ENCODE assay signal across 1 cellular context in the genomic region with DNA sequence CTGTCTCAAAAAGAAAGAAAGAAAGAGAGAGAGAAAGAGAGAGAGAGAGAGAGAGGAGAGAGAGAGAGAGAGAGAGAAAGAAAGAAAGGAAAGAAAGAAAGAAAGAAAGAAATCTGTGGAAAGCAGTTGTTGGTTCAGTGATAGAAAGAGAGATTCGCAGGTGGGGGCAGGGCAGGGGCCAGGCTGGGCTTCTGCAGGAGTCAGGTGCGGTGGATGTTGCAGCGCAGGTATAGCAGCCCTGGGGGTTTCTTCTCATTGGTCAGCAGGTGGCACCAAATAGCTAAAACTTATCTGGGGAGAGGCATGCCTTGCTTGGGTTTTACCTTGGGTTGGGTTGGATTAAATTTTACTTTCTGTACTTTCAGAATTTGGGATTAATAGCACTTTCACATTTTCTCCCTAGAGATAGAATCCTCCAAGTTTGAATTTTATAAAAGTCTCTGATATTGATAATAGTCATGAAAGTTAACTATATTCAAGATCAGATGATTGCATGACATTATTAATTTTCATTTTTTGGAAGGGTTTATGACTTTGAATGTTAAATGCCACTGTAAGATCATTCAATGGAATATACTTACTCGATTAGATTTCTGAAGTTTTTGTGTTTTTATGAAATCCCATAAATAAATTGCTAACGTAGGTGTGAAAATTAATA.
TF ChIP-seq lines count a peak whose summit lies in the region.

No MANE protein-coding gene starts in this region.

TF ChIP-seq in HepG2, 621 proteins besides CTCF, POLR2A, EP300 and RAD21 (continued from another document and continues in another):
- TF ChIP-seq, protein P1, sequence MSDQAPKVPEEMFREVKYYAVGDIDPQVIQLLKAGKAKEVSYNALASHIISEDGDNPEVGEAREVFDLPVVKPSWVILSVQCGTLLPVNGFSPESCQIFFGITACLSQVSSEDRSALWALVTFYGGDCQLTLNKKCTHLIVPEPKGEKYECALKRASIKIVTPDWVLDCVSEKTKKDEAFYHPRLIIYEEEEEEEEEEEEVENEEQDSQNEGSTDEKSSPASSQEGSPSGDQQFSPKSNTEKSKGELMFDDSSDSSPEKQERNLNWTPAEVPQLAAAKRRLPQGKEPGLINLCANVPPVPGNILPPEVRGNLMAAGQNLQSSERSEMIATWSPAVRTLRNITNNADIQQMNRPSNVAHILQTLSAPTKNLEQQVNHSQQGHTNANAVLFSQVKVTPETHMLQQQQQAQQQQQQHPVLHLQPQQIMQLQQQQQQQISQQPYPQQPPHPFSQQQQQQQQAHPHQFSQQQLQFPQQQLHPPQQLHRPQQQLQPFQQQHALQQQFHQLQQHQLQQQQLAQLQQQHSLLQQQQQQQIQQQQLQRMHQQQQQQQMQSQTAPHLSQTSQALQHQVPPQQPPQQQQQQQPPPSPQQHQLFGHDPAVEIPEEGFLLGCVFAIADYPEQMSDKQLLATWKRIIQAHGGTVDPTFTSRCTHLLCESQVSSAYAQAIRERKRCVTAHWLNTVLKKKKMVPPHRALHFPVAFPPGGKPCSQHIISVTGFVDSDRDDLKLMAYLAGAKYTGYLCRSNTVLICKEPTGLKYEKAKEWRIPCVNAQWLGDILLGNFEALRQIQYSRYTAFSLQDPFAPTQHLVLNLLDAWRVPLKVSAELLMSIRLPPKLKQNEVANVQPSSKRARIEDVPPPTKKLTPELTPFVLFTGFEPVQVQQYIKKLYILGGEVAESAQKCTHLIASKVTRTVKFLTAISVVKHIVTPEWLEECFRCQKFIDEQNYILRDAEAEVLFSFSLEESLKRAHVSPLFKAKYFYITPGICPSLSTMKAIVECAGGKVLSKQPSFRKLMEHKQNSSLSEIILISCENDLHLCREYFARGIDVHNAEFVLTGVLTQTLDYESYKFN (CRISPR knock-in tag; conservative IDR thresholded peaks at IDR 0.05) = no peak
- TF ChIP-seq KMT2B (CRISPR knock-in tag; IDR thresholded peaks at IDR 0.05) (0 out of 2 replicates have a peak, but pooled peaks have one; percentile 36), FOXA3 (CRISPR knock-in tag; IDR thresholded peaks at IDR 0.05) (0 out of 2 replicates have a peak, but pooled peaks have one; percentile 15), ZSCAN25 (CRISPR knock-in tag; IDR thresholded peaks at IDR 0.05) (no peak), ZNF543 (CRISPR knock-in tag; IDR thresholded peaks at IDR 0.05) (no peak), SETDB1 (CRISPR knock-in tag; IDR thresholded peaks at IDR 0.05; ENCODE audit: borderline replicate concordance) (no peak), MXI1 (IDR thresholded peaks at IDR 0.05; ENCODE audit: borderline replicate concordance, low read depth, low read length) (0 out of 3 replicates have a peak, but pooled peaks have one; percentile 6), ZFP36 (IDR thresholded peaks at IDR 0.05; ENCODE audit: borderline replicate concordance, low read depth, low read length, partially characterized antibody) (no peak), ZEB1 (IDR thresholded peaks at IDR 0.05; ENCODE audit: insufficient replicate concordance, low read depth) (peak; percentile 88), ZNF296 (CRISPR knock-in tag; conservative IDR thresholded peaks at IDR 0.05) (no peak), ZBTB7B (CRISPR knock-in tag; IDR thresholded peaks at IDR 0.05) (0 out of 2 replicates have a peak, but pooled peaks have one; percentile 31), ZBTB20 (CRISPR knock-in tag; IDR thresholded peaks at IDR 0.05; ENCODE audit: borderline replicate concordance, low read depth) (no peak), ZNF264 (CRISPR knock-in tag; IDR thresholded peaks at IDR 0.05) (0 out of 2 replicates have a peak, but pooled peaks have one; percentile 28), FOSL2 (CRISPR knock-in tag; IDR thresholded peaks at IDR 0.05) (0 out of 2 replicates have a peak, but pooled peaks have one; percentile 14), JDP2 (CRISPR knock-in tag; IDR thresholded peaks at IDR 0.05; ENCODE audit: borderline replicate concordance) (no peak), MAF1 (CRISPR knock-in tag; IDR thresholded peaks at IDR 0.05; ENCODE audit: borderline replicate concordance) (no peak), ZNF713 (CRISPR knock-in tag; IDR thresholded peaks at IDR 0.05) (no peak), KDM1A (CRISPR knock-in tag; IDR thresholded peaks at IDR 0.05) (no peak), GTF2F1 (IDR thresholded peaks at IDR 0.05; ENCODE audit: low read length) (no peak), KAT8 (CRISPR knock-in tag; IDR thresholded peaks at IDR 0.05) (peak; percentile 54; the same call in 1 of the 2 replicates), CHD4 (IDR thresholded peaks at IDR 0.05; ENCODE audit: borderline replicate concordance, low read length) (no peak), NFIB (CRISPR knock-in tag; IDR thresholded peaks at IDR 0.05; ENCODE audit: borderline replicate concordance) (no peak), KLF11 (CRISPR knock-in tag; IDR thresholded peaks at IDR 0.05) (no peak), IKZF4 (CRISPR knock-in tag; IDR thresholded peaks at IDR 0.05; ENCODE audit: borderline replicate concordance, low read depth, not compliant biosample characterization) (no peak), ZNF143 (CRISPR knock-in tag; IDR thresholded peaks at IDR 0.05) (no peak), DPF2 (CRISPR knock-in tag; IDR thresholded peaks at IDR 0.05; ENCODE audit: borderline replicate concordance, low read depth) (no peak), ZKSCAN1 (IDR thresholded peaks at IDR 0.05; ENCODE audit: low read length) (no peak)
- TF ChIP-seq, protein P2, sequence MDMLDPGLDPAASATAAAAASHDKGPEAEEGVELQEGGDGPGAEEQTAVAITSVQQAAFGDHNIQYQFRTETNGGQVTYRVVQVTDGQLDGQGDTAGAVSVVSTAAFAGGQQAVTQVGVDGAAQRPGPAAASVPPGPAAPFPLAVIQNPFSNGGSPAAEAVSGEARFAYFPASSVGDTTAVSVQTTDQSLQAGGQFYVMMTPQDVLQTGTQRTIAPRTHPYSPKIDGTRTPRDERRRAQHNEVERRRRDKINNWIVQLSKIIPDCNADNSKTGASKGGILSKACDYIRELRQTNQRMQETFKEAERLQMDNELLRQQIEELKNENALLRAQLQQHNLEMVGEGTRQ (IDR thresholded peaks at IDR 0.05; ENCODE audit: low read depth, low read length) = no peak
- TF ChIP-seq, protein P2 (CRISPR knock-in tag; IDR thresholded peaks at IDR 0.05; ENCODE audit: borderline replicate concordance) = no peak
- TF ChIP-seq, protein P3, sequence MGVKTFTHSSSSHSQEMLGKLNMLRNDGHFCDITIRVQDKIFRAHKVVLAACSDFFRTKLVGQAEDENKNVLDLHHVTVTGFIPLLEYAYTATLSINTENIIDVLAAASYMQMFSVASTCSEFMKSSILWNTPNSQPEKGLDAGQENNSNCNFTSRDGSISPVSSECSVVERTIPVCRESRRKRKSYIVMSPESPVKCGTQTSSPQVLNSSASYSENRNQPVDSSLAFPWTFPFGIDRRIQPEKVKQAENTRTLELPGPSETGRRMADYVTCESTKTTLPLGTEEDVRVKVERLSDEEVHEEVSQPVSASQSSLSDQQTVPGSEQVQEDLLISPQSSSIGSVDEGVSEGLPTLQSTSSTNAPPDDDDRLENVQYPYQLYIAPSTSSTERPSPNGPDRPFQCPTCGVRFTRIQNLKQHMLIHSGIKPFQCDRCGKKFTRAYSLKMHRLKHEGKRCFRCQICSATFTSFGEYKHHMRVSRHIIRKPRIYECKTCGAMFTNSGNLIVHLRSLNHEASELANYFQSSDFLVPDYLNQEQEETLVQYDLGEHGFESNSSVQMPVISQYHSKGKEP (CRISPR knock-in tag; IDR thresholded peaks at IDR 0.05) = no peak
- TF ChIP-seq, protein P4, sequence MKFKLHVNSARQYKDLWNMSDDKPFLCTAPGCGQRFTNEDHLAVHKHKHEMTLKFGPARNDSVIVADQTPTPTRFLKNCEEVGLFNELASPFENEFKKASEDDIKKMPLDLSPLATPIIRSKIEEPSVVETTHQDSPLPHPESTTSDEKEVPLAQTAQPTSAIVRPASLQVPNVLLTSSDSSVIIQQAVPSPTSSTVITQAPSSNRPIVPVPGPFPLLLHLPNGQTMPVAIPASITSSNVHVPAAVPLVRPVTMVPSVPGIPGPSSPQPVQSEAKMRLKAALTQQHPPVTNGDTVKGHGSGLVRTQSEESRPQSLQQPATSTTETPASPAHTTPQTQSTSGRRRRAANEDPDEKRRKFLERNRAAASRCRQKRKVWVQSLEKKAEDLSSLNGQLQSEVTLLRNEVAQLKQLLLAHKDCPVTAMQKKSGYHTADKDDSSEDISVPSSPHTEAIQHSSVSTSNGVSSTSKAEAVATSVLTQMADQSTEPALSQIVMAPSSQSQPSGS (CRISPR knock-in tag; IDR thresholded peaks at IDR 0.05) = no peak
- TF ChIP-seq, protein P5, sequence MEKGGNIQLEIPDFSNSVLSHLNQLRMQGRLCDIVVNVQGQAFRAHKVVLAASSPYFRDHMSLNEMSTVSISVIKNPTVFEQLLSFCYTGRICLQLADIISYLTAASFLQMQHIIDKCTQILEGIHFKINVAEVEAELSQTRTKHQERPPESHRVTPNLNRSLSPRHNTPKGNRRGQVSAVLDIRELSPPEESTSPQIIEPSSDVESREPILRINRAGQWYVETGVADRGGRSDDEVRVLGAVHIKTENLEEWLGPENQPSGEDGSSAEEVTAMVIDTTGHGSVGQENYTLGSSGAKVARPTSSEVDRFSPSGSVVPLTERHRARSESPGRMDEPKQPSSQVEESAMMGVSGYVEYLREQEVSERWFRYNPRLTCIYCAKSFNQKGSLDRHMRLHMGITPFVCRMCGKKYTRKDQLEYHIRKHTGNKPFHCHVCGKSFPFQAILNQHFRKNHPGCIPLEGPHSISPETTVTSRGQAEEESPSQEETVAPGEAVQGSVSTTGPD (CRISPR knock-in tag; IDR thresholded peaks at IDR 0.05) = no peak
- TF ChIP-seq, protein P6, sequence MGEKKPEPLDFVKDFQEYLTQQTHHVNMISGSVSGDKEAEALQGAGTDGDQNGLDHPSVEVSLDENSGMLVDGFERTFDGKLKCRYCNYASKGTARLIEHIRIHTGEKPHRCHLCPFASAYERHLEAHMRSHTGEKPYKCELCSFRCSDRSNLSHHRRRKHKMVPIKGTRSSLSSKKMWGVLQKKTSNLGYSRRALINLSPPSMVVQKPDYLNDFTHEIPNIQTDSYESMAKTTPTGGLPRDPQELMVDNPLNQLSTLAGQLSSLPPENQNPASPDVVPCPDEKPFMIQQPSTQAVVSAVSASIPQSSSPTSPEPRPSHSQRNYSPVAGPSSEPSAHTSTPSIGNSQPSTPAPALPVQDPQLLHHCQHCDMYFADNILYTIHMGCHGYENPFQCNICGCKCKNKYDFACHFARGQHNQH (CRISPR knock-in tag; IDR thresholded peaks at IDR 0.05) = 0 out of 2 replicates have a peak, but pooled peaks have one; percentile 25
- TF ChIP-seq, protein P7, sequence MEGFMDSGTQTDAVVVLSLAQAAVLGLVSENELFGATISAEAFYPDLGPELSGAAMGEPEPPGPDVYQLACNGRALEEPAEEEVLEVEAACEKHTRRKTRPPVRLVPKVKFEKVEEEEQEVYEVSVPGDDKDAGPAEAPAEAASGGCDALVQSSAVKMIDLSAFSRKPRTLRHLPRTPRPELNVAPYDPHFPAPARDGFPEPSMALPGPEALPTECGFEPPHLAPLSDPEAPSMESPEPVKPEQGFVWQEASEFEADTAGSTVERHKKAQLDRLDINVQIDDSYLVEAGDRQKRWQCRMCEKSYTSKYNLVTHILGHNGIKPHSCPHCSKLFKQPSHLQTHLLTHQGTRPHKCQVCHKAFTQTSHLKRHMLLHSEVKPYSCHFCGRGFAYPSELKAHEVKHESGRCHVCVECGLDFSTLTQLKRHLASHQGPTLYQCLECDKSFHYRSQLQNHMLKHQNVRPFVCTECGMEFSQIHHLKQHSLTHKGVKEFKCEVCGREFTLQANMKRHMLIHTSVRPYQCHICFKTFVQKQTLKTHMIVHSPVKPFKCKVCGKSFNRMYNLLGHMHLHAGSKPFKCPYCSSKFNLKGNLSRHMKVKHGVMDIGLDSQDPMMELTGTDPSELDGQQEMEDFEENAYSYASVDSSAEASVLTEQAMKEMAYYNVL (CRISPR knock-in tag; IDR thresholded peaks at IDR 0.05; ENCODE audit: borderline replicate concordance) = no peak
- TF ChIP-seq, protein P8, sequence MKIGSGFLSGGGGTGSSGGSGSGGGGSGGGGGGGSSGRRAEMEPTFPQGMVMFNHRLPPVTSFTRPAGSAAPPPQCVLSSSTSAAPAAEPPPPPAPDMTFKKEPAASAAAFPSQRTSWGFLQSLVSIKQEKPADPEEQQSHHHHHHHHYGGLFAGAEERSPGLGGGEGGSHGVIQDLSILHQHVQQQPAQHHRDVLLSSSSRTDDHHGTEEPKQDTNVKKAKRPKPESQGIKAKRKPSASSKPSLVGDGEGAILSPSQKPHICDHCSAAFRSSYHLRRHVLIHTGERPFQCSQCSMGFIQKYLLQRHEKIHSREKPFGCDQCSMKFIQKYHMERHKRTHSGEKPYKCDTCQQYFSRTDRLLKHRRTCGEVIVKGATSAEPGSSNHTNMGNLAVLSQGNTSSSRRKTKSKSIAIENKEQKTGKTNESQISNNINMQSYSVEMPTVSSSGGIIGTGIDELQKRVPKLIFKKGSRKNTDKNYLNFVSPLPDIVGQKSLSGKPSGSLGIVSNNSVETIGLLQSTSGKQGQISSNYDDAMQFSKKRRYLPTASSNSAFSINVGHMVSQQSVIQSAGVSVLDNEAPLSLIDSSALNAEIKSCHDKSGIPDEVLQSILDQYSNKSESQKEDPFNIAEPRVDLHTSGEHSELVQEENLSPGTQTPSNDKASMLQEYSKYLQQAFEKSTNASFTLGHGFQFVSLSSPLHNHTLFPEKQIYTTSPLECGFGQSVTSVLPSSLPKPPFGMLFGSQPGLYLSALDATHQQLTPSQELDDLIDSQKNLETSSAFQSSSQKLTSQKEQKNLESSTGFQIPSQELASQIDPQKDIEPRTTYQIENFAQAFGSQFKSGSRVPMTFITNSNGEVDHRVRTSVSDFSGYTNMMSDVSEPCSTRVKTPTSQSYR (CRISPR knock-in tag; IDR thresholded peaks at IDR 0.05; ENCODE audit: borderline replicate concordance) = peak; percentile 73; the same call in 1 of the 2 replicates
- TF ChIP-seq, protein P9, sequence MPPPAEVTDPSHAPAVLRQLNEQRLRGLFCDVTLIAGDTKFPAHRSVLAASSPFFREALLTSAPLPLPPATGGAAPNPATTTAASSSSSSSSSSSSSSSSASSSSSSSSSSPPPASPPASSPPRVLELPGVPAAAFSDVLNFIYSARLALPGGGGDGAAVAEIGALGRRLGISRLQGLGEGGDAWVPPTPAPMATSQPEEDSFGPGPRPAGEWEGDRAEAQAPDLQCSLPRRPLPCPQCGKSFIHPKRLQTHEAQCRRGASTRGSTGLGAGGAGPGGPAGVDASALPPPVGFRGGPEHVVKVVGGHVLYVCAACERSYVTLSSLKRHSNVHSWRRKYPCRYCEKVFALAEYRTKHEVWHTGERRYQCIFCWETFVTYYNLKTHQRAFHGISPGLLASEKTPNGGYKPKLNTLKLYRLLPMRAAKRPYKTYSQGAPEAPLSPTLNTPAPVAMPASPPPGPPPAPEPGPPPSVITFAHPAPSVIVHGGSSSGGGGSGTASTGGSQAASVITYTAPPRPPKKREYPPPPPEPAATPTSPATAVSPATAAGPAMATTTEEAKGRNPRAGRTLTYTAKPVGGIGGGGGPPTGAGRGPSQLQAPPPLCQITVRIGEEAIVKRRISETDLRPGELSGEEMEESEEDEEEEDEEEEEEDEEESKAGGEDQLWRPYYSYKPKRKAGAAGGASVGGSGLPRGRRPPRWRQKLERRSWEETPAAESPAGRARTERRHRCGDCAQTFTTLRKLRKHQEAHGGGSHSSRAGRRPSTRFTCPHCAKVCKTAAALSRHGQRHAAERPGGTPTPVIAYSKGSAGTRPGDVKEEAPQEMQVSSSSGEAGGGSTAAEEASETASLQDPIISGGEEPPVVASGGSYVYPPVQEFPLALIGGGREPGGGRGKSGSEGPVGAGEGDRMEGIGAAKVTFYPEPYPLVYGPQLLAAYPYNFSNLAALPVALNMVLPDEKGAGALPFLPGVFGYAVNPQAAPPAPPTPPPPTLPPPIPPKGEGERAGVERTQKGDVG (CRISPR knock-in tag; IDR thresholded peaks at IDR 0.05; ENCODE audit: borderline replicate concordance) = no peak
